Comparison of ENCODE assay signal across 23 cellular contexts in genomic region chr20:3590164-3590563, GRCh38.
"Had no signal": no experiment of that assay in that cellular context is flagged by ENCODE, and none has a peak within 500 bp of the region (broad histone marks: within the 10 kb centered on the region; RNA-seq: fewer than 3 reads in every experiment).

No MANE protein-coding gene starts in this region.

- DNase-seq: activated CD4-positive, alpha-beta memory T cell treated with anti-CD3 and anti-CD28 coated beads, Interleukin-2, amount 10 ng/mL, durations not matched to agents 7 days and 5 days; activated CD4-positive, alpha-beta T cell treated with anti-CD3 and anti-CD28 coated beads for 36 hours; activated CD4-positive, alpha-beta T cell treated with anti-CD3 and anti-CD28 coated beads, Interleukin-2, amount 50 U/mL, for 1 hour; activated gamma-delta T cell; activated naive CD4-positive, alpha-beta T cell treated with anti-CD3 and anti-CD28 coated beads for 36 hours; activated T-cell treated with anti-CD3 and anti-CD28 coated beads for 4 hours; activated T-cell treated with anti-CD3 and anti-CD28 coated beads, Interleukin-2, amount 50 U/mL, for 48 hours; amygdala; MG63; MV-4-11; NCI-H1105 treated with DMSO at 0.1 percent for 48 hours; NCI-H1436 treated with DMSO at 0.1 percent for 48 hours; NCI-H187; NCI-H69; PC-9; T-cell; WERI-Rb-1 had no signal

- H3K9me3 ChIP-seq: MG63 had no signal

- H3K4me2 ChIP-seq: KMS-11, PC-9 had no signal

- ATAC-seq: activated CD4-positive, alpha-beta T cell treated with anti-CD3 and anti-CD28 coated beads for 36 hours; activated T-helper 17 cell treated with anti-CD3 and anti-CD28 coated beads, Interleukin-2, amount 50 U/mL, for 72 hours; Right ventricle myocardium inferior; T-cell had no signal

- FAIRE-seq: astrocyte had no signal

- H3K4me3 ChIP-seq: cardiac muscle cell, MG63, PC-9, SK-N-MC had no signal

- H3K27ac ChIP-seq: cardiac muscle cell, KMS-11, PC-9, SK-N-MC, WERI-Rb-1 had no signal
